In the genomic region with DNA sequence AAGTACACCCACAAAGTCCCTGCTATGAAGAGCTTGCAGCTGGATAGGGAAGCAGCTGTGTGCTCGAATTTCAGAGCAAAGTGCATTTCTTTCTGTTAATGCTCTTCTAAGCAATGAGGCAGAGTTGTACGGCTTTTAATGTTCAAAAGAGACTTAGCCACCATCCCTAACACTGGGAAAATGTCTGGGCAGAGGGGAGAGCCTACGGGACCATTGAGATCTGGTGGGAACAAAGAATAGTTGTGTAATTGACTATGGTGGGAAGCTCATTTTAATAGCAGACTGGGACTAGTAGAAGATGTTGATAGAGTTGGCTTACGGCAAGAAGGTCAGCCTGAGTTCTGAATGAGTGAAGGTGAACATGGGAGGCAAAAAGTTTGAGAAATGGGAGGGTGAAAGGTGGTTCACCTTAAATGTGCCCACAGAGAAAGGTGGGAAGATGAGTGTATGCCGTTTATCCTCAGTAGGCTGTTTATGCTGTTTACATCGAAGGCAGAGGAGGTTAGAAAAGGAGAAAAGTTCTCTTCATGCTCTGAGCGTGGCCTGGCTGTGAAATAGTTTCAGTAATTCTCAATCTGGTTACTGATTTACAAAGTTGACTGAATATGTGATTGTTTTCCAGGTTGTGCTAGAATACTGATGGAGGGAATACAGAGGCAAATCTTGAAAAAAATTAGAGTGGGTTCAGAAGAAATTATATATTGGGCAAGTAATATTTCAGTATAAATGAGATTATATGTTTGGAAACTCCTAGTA, we compare ENCODE assay signal across 1 cellular context.
TF ChIP-seq lines count a peak whose summit lies in the region.

No MANE protein-coding gene starts in this region.

TF ChIP-seq in HepG2, 621 proteins besides CTCF, POLR2A, EP300 and RAD21 (continued from another document and continues in another):
- TF ChIP-seq ARID4A (CRISPR knock-in tag; IDR thresholded peaks at IDR 0.05; ENCODE audit: borderline replicate concordance): no peak; the same call in 1 of the 2 replicates
- no peak for TF ChIP-seq MXD4 (CRISPR knock-in tag; IDR thresholded peaks at IDR 0.05)
- TF ChIP-seq ZNF496 (CRISPR knock-in tag; IDR thresholded peaks at IDR 0.05; ENCODE audit: insufficient replicate concordance): no peak
- no peak for TF ChIP-seq ZNF766 (CRISPR knock-in tag; IDR thresholded peaks at IDR 0.05; ENCODE audit: borderline replicate concordance)
- no peak for TF ChIP-seq RAD51 (IDR thresholded peaks at IDR 0.05; ENCODE audit: borderline replicate concordance)
- no peak for TF ChIP-seq ZNF891 (CRISPR knock-in tag; IDR thresholded peaks at IDR 0.05)
- peak; percentile 49; the same call in 1 of the 2 replicates for TF ChIP-seq MIXL1 (CRISPR knock-in tag; IDR thresholded peaks at IDR 0.05)
- TF ChIP-seq RORA (CRISPR knock-in tag; IDR thresholded peaks at IDR 0.05): no peak
- TF ChIP-seq KMT2A (CRISPR knock-in tag; IDR thresholded peaks at IDR 0.05): peak; percentile 23; the same call in 1 of the 2 replicates
- TF ChIP-seq SMARCC2 (IDR thresholded peaks at IDR 0.05): no peak
- peak; percentile 75 for TF ChIP-seq HNF4A (CRISPR knock-in tag; IDR thresholded peaks at IDR 0.05)
- TF ChIP-seq GFI1 (CRISPR knock-in tag; IDR thresholded peaks at IDR 0.05; ENCODE audit: borderline replicate concordance): peak; percentile 60; the same call in 1 of the 2 replicates
- peak; percentile 47; the same call in 1 of the 2 replicates for TF ChIP-seq ZNF501 (CRISPR knock-in tag; IDR thresholded peaks at IDR 0.05)
- 0 out of 2 replicates have a peak, but pooled peaks have one; percentile 38 for TF ChIP-seq ZNF644 (CRISPR knock-in tag; IDR thresholded peaks at IDR 0.05; ENCODE audit: low read depth)
- TF ChIP-seq IRF2 (CRISPR knock-in tag; IDR thresholded peaks at IDR 0.05): 0 out of 2 replicates have a peak, but pooled peaks have one; percentile 14
- TF ChIP-seq ZNF382 (CRISPR knock-in tag; IDR thresholded peaks at IDR 0.05; ENCODE audit: borderline replicate concordance): no peak
- no peak for TF ChIP-seq ZKSCAN5 (CRISPR knock-in tag; IDR thresholded peaks at IDR 0.05)
- TF ChIP-seq ZNF337 (CRISPR knock-in tag; IDR thresholded peaks at IDR 0.05; ENCODE audit: borderline replicate concordance, low read depth): no peak
- TF ChIP-seq, protein P1, sequence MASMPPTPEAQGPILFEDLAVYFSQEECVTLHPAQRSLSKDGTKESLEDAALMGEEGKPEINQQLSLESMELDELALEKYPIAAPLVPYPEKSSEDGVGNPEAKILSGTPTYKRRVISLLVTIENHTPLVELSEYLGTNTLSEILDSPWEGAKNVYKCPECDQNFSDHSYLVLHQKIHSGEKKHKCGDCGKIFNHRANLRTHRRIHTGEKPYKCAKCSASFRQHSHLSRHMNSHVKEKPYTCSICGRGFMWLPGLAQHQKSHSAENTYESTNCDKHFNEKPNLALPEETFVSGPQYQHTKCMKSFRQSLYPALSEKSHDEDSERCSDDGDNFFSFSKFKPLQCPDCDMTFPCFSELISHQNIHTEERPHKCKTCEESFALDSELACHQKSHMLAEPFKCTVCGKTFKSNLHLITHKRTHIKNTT (CRISPR knock-in tag; IDR thresholded peaks at IDR 0.05): no peak
- TF ChIP-seq LCORL (IDR thresholded peaks at IDR 0.05): no peak
- TF ChIP-seq LCORL (CRISPR knock-in tag; IDR thresholded peaks at IDR 0.05): 0 out of 2 replicates have a peak, but pooled peaks have one; percentile 14
- no peak for TF ChIP-seq ZNF703 (CRISPR knock-in tag; IDR thresholded peaks at IDR 0.05; ENCODE audit: borderline replicate concordance)
- TF ChIP-seq ZZZ3 (CRISPR knock-in tag; IDR thresholded peaks at IDR 0.05; ENCODE audit: borderline replicate concordance): no peak
- no peak for TF ChIP-seq ZNF530 (CRISPR knock-in tag; IDR thresholded peaks at IDR 0.05; ENCODE audit: low read depth)
- no peak for TF ChIP-seq RNF2 (conservative IDR thresholded peaks at IDR 0.05; ENCODE audit: low read depth)
- TF ChIP-seq, protein P2, sequence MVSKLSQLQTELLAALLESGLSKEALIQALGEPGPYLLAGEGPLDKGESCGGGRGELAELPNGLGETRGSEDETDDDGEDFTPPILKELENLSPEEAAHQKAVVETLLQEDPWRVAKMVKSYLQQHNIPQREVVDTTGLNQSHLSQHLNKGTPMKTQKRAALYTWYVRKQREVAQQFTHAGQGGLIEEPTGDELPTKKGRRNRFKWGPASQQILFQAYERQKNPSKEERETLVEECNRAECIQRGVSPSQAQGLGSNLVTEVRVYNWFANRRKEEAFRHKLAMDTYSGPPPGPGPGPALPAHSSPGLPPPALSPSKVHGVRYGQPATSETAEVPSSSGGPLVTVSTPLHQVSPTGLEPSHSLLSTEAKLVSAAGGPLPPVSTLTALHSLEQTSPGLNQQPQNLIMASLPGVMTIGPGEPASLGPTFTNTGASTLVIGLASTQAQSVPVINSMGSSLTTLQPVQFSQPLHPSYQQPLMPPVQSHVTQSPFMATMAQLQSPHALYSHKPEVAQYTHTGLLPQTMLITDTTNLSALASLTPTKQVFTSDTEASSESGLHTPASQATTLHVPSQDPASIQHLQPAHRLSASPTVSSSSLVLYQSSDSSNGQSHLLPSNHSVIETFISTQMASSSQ (IDR thresholded peaks at IDR 0.05; ENCODE audit: low read depth): peak; percentile 73
- TF ChIP-seq, protein P2 (CRISPR knock-in tag; IDR thresholded peaks at IDR 0.05; ENCODE audit: borderline replicate concordance): peak; percentile 65; the same call in 1 of the 2 replicates
- TF ChIP-seq POGZ (CRISPR knock-in tag; IDR thresholded peaks at IDR 0.05): peak; percentile 51; the same call in 1 of the 2 replicates
- no peak for TF ChIP-seq ZNF790 (CRISPR knock-in tag; IDR thresholded peaks at IDR 0.05; ENCODE audit: borderline replicate concordance)
- no peak for TF ChIP-seq TCF7 (IDR thresholded peaks at IDR 0.05; ENCODE audit: low read depth)
- no peak for TF ChIP-seq FOXA1 (IDR thresholded peaks at IDR 0.05)
- TF ChIP-seq FOXA1 (CRISPR knock-in tag; IDR thresholded peaks at IDR 0.05): no peak
- TF ChIP-seq ZFAT (CRISPR knock-in tag; conservative IDR thresholded peaks at IDR 0.05): no peak
- no peak for TF ChIP-seq KLF9 (CRISPR knock-in tag; IDR thresholded peaks at IDR 0.05; ENCODE audit: low read depth)
- TF ChIP-seq ZNF160 (CRISPR knock-in tag; IDR thresholded peaks at IDR 0.05): no peak
- TF ChIP-seq SNAPC4 (CRISPR knock-in tag; IDR thresholded peaks at IDR 0.05): no peak
- TF ChIP-seq MAZ (IDR thresholded peaks at IDR 0.05; ENCODE audit: borderline replicate concordance, low read depth, low read length): no peak
- TF ChIP-seq MAZ (CRISPR knock-in tag; IDR thresholded peaks at IDR 0.05; ENCODE audit: low read depth): no peak
- no peak for TF ChIP-seq CBX2 (IDR thresholded peaks at IDR 0.05; ENCODE audit: low read depth, low read length)
- TF ChIP-seq CBX2 (CRISPR knock-in tag; IDR thresholded peaks at IDR 0.05; ENCODE audit: low read depth): no peak
- TF ChIP-seq ELF4 (CRISPR knock-in tag; IDR thresholded peaks at IDR 0.05; ENCODE audit: borderline replicate concordance): no peak
- TF ChIP-seq, protein P3, sequence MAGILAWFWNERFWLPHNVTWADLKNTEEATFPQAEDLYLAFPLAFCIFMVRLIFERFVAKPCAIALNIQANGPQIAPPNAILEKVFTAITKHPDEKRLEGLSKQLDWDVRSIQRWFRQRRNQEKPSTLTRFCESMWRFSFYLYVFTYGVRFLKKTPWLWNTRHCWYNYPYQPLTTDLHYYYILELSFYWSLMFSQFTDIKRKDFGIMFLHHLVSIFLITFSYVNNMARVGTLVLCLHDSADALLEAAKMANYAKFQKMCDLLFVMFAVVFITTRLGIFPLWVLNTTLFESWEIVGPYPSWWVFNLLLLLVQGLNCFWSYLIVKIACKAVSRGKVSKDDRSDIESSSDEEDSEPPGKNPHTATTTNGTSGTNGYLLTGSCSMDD (CRISPR knock-in tag; IDR thresholded peaks at IDR 0.05): no peak
- no peak for TF ChIP-seq SMARCE1 (IDR thresholded peaks at IDR 0.05; ENCODE audit: borderline replicate concordance)
- TF ChIP-seq, protein P4, sequence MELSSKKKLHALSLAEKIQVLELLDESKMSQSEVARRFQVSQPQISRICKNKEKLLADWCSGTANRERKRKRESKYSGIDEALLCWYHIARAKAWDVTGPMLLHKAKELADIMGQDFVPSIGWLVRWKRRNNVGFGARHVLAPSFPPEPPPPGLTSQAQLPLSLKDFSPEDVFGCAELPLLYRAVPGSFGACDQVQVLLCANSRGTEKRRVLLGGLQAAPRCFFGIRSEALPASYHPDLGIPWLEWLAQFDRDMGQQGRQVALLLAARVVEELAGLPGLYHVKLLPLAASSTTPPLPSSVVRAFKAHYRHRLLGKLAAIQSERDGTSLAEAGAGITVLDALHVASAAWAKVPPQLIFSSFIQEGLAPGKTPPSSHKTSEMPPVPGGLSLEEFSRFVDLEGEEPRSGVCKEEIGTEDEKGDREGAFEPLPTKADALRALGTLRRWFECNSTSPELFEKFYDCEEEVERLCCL (CRISPR knock-in tag; IDR thresholded peaks at IDR 0.05; ENCODE audit: borderline replicate concordance): no peak
- no peak for TF ChIP-seq ZNF775 (CRISPR knock-in tag; IDR thresholded peaks at IDR 0.05; ENCODE audit: borderline replicate concordance)
- TF ChIP-seq ZNF367 (CRISPR knock-in tag; IDR thresholded peaks at IDR 0.05; ENCODE audit: borderline replicate concordance): no peak
- TF ChIP-seq GTF2F1 (IDR thresholded peaks at IDR 0.05; ENCODE audit: low read length): no peak
